In the genomic region with DNA sequence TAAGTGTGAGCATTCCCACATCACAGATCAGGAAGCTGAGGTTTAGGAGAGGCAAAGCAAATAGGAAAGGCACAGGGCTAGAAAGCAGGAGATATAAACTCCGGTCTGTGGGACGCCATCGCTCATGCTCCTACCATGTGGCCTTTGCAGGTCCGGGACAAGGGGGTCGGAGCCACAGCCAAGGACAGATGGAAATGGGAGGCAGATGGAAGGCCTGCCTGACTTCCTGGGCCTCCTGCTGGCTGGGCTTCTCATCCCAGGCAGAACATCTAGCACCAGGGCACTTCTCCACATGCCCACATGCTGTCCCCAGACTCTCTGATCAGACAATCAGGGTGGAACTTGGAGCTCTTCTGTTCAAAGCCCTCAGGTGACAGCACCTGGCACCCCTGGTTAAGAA, we compare ENCODE assay signal across 20 cellular contexts.
DNase-seq lines count a peak whose midpoint lies in the region; ATAC-seq and TF ChIP-seq lines count a peak whose summit lies in the region.
"Had no signal": no experiment of that assay in that cellular context is flagged by ENCODE, and none has a peak within 500 bp of the region (broad histone marks: within the 10 kb centered on the region; RNA-seq: fewer than 3 reads in every experiment).

No MANE protein-coding gene starts in this region.

- WGBS in spleen, 5 donors, result 79 to 99% (median 93%) methylated on average over 5 of the region's 5 CpGs
- WGBS in upper lobe of left lung, 2 donors, result 94 to 100% methylated on average over 5 of the region's 5 CpGs

- H3K9me3 ChIP-seq in KOPT-K1 (ENCODE audit: insufficient read depth, low read length, poor library complexity, severe bottlenecking), result no peaks in the 10 kb centered on the region
- no peaks in the 10 kb centered on the region for H3K9me3 ChIP-seq in spleen
- no peaks in the 10 kb centered on the region for H3K9me3 ChIP-seq in upper lobe of left lung
- H3K9me3 ChIP-seq: Peyer's patch, tibial nerve had no signal

- no peaks in the 10 kb centered on the region for H3K9me3 Mint-ChIP-seq in activated naive CD4-positive, alpha-beta T cell treated with anti-CD3 and anti-CD28 coated beads, Interleukin-2, amount 10 ng/mL, durations not matched to agents 7 days and 5 days
- no peaks in the 10 kb centered on the region for H3K9me3 Mint-ChIP-seq in activated naive CD8-positive, alpha-beta T cell (ENCODE audit: low read depth)
- H3K9me3 Mint-ChIP-seq: naive thymus-derived CD8-positive, alpha-beta T cell had no signal

- intact Hi-C loops in spleen (cut with DNase I; ENCODE audit: low total_unique reads), result no loop called here

- CTCF ChIA-PET in activated naive CD4-positive, alpha-beta T cell treated with anti-CD3 and anti-CD28 coated beads, Interleukin-2, amount 10 ng/mL, durations not matched to agents 7 days and 5 days (lab: Charles Lee), result interaction anchor here (0.9 to 2.8 kb wide), 8 partner anchors 16 to 142 kb away, joined by 3 to 17 read pairs (median 6); no protein-coding TSS in a partner anchor

- DNase-seq in activated naive CD4-positive, alpha-beta T cell treated with anti-CD3 and anti-CD28 coated beads, Interleukin-2, amount 10 ng/mL, durations not matched to agents 7 days and 5 days, result peak; percentile 22
- DNase-seq in activated naive CD4-positive, alpha-beta T cell treated with Interleukin-2 at 50 U/mL for 16 hours, result no peak
- DNase-seq in spleen, result peak; percentile 61
- no peak for DNase-seq in upper lobe of left lung
- DNase-seq in SIG-M5 (lab: John Stamatoyannopoulos, UW), result no peak
- DNase-seq: activated CD4-positive, alpha-beta T cell treated with anti-CD3 and anti-CD28 coated beads, Interleukin-2, amount 50 U/mL, for 4 hours; central memory CD4-positive, alpha-beta T cell; DMS79; hippocampal formation; mammary epithelial cell; naive thymus-derived CD8-positive, alpha-beta T cell; NCI-H2029 treated with DMSO at 0.1 percent for 48 hours; NCI-H748 treated with DMSO at 0.1 percent for 48 hours had no signal

- TF ChIP-seq POLR2A in spleen (IDR thresholded peaks at IDR 0.05) (no peak), upper lobe of left lung (IDR thresholded peaks at IDR 0.05) (no peak)

- TF ChIP-seq CTCF in spleen (IDR thresholded peaks at IDR 0.05 in 8 of 11, conservative IDR thresholded peaks at IDR 0.05 in 3 of 11) (no peak), upper lobe of left lung (IDR thresholded peaks at IDR 0.05) (no peak)

- no peak for ATAC-seq in upper lobe of left lung (ENCODE audit: low FRiP score in 2 of 2)
- ATAC-seq: naive thymus-derived CD8-positive, alpha-beta T cell; SK-N-SH treated with all-trans-retinoic acid at 6 μM for 48 hours had no signal

- H3K36me3 ChIP-seq in KOPT-K1 (ENCODE audit: insufficient read depth, low read length), result peaks cover 6% of the 10 kb centered on the region; the same call in 1 of the 2 replicates
- H3K36me3 ChIP-seq in spleen, result no peaks in the 10 kb centered on the region
- H3K36me3 ChIP-seq in upper lobe of left lung, result no peaks in the 10 kb centered on the region
- H3K36me3 ChIP-seq: Peyer's patch, tibial nerve had no signal

- H3K4me1 ChIP-seq in spleen (peaks cover 0 to 74% (median 43%) of the 10 kb centered on the region in 6 donors), upper lobe of left lung (peaks cover 11 to 25% (median 16%) of the 10 kb centered on the region in 4 donors)

- no peak overlapping the region for H3K4me3 ChIP-seq in spleen
- H3K4me3 ChIP-seq in upper lobe of left lung, result no peak overlapping the region
- H3K4me3 ChIP-seq: Peyer's patch, tibial nerve had no signal

- no peaks in the 10 kb centered on the region for H3K27me3 Mint-ChIP-seq in activated naive CD4-positive, alpha-beta T cell treated with anti-CD3 and anti-CD28 coated beads, Interleukin-2, amount 10 ng/mL, durations not matched to agents 7 days and 5 days
- no peaks in the 10 kb centered on the region for H3K27me3 Mint-ChIP-seq in activated naive CD8-positive, alpha-beta T cell
- H3K27me3 Mint-ChIP-seq: naive thymus-derived CD8-positive, alpha-beta T cell had no signal

- H3K36me3 Mint-ChIP-seq in activated naive CD4-positive, alpha-beta T cell treated with anti-CD3 and anti-CD28 coated beads, Interleukin-2, amount 10 ng/mL, durations not matched to agents 7 days and 5 days, result peaks cover 15% of the 10 kb centered on the region
- peaks cover 20% of the 10 kb centered on the region for H3K36me3 Mint-ChIP-seq in activated naive CD8-positive, alpha-beta T cell
- H3K36me3 Mint-ChIP-seq: naive thymus-derived CD8-positive, alpha-beta T cell had no signal

- peaks cover 75% of the 10 kb centered on the region for H3K4me1 Mint-ChIP-seq in activated naive CD4-positive, alpha-beta T cell treated with anti-CD3 and anti-CD28 coated beads, Interleukin-2, amount 10 ng/mL, durations not matched to agents 7 days and 5 days
- peaks cover 71% of the 10 kb centered on the region for H3K4me1 Mint-ChIP-seq in activated naive CD8-positive, alpha-beta T cell (ENCODE audit: low read depth)

- TF ChIP-seq EP300 in upper lobe of left lung (IDR thresholded peaks at IDR 0.05), result no peak

- H3K27ac ChIP-seq in KOPT-K1 (ENCODE audit: low read depth, low read length, poor library complexity, severe bottlenecking) (peak overlapping the region; percentile 12), spleen (no peak overlapping the region), upper lobe of left lung (no peak overlapping the region)
- H3K27ac ChIP-seq: C4-2B, Peyer's patch, tibial nerve had no signal

- no peak overlapping the region for H3K27ac Mint-ChIP-seq in activated naive CD4-positive, alpha-beta T cell treated with anti-CD3 and anti-CD28 coated beads, Interleukin-2, amount 10 ng/mL, durations not matched to agents 7 days and 5 days
- H3K27ac Mint-ChIP-seq in activated naive CD8-positive, alpha-beta T cell, result peak overlapping the region; percentile 64
- H3K27ac Mint-ChIP-seq: progenitor cell of endocrine pancreas had no signal

- H3K4me3 Mint-ChIP-seq in activated naive CD4-positive, alpha-beta T cell treated with anti-CD3 and anti-CD28 coated beads, Interleukin-2, amount 10 ng/mL, durations not matched to agents 7 days and 5 days, result no peak overlapping the region
- peak overlapping the region; percentile 86 for H3K4me3 Mint-ChIP-seq in activated naive CD8-positive, alpha-beta T cell

- H3K27me3 ChIP-seq in spleen (replicated peaks in 1 of 7) (peaks cover 0 to 5% (median 0%) of the 10 kb centered on the region in 7 donors), upper lobe of left lung (no peaks in the 10 kb centered on the region)
- H3K27me3 ChIP-seq: Peyer's patch, tibial nerve had no signal

Comparison
In these comparisons a context has a peak if more than half of its experiments do, and no peak if none do; other contexts are left out.
1. DNase-seq: peak in activated naive CD4-positive, alpha-beta T cell treated with anti-CD3 and anti-CD28 coated beads, Interleukin-2, amount 10 ng/mL, durations not matched to agents 7 days and 5 days (single experiment) and spleen (single experiment); none in activated naive CD4-positive, alpha-beta T cell treated with Interleukin-2 at 50 U/mL for 16 hours (single experiment), upper lobe of left lung (0 of 2) and SIG-M5 (single experiment).